14 cellular contexts compared by ENCODE assay signal in genomic region chr16:48511716-48512115, GRCh38.
"Had no signal": no experiment of that assay in that cellular context is flagged by ENCODE, and none has a peak within 500 bp of the region (broad histone marks: within the 10 kb centered on the region; RNA-seq: fewer than 3 reads in every experiment).

No MANE protein-coding gene starts in this region.

- H3K4me3 ChIP-seq: heart left ventricle, neural progenitor cell, pancreas had no signal

- H3K9me3 Mint-ChIP-seq: activated naive CD4-positive, alpha-beta T cell treated with anti-CD3 and anti-CD28 coated beads, Interleukin-2, amount 50 U/mL, for 24 hours had no signal

- H3K4me2 ChIP-seq: neural progenitor cell had no signal

- H3K4me1 ChIP-seq: heart left ventricle, pancreas had no signal

- H3K27ac ChIP-seq: heart left ventricle, neural progenitor cell, pancreas had no signal

- H3K9ac ChIP-seq: neural progenitor cell had no signal

- H3K9me3 ChIP-seq: pancreas had no signal

- ATAC-seq: heart left ventricle had no signal

- H3K27me3 Mint-ChIP-seq: activated naive CD4-positive, alpha-beta T cell treated with anti-CD3 and anti-CD28 coated beads, Interleukin-2, amount 50 U/mL, for 24 hours; brain had no signal

- H3K4me3 Mint-ChIP-seq: activated naive CD4-positive, alpha-beta T cell treated with anti-CD3 and anti-CD28 coated beads, Interleukin-2, amount 50 U/mL, for 24 hours; brain; mesothelial cell of epicardium; neural progenitor cell had no signal

- H3K27me3 ChIP-seq: heart left ventricle, neural progenitor cell, pancreas had no signal

- DNase-seq: activated CD4-positive, alpha-beta T cell treated with anti-CD3 and anti-CD28 coated beads, Interleukin-2, amount 50 U/mL, for 4 hours; activated CD4-positive, CD25-positive, alpha-beta regulatory T cell treated with anti-CD3 and anti-CD28 coated beads, Interleukin-2, amount 50 U/mL, for 72 hours; activated T-cell treated with anti-CD3 and anti-CD28 coated beads, Interleukin-2, amount 50 U/mL, for 1 hour; amygdala; foreskin melanocyte; heart left ventricle; small intestine; stimulated activated naive CD4-positive, alpha-beta T cell; T-helper 9 cell had no signal

- H3K4me1 Mint-ChIP-seq: activated naive CD4-positive, alpha-beta T cell treated with anti-CD3 and anti-CD28 coated beads, Interleukin-2, amount 50 U/mL, for 24 hours; neural progenitor cell had no signal

- H3K36me3 Mint-ChIP-seq: activated naive CD4-positive, alpha-beta T cell treated with anti-CD3 and anti-CD28 coated beads, Interleukin-2, amount 50 U/mL, for 24 hours; brain; mesothelial cell of epicardium; neural progenitor cell had no signal

- H3K36me3 ChIP-seq: heart left ventricle, neural progenitor cell, pancreas had no signal

- H3K27ac Mint-ChIP-seq: activated naive CD4-positive, alpha-beta T cell treated with anti-CD3 and anti-CD28 coated beads, Interleukin-2, amount 50 U/mL, for 24 hours; neural progenitor cell had no signal

- H2AFZ ChIP-seq: neural progenitor cell had no signal
